ENCODE assay signal across 11 cellular contexts in genomic region chr16:2019919-2020831, GRCh38. TPM values are rescaled to one million over a fixed set of nuclear protein-coding genes. Genes with fewer than 3 reads are reported as not detected.
DNase-seq lines count a peak whose midpoint lies in the region; ATAC-seq, FAIRE-seq and TF ChIP-seq lines count a peak whose summit lies in the region.
"Had no signal": no experiment of that assay in that cellular context is flagged by ENCODE, and none has a peak within 500 bp of the region (broad histone marks: within the 10 kb centered on the region; RNA-seq: fewer than 3 reads in every experiment).

No MANE protein-coding gene starts in this region.

- H3K4me1 ChIP-seq in ectodermal cell (ENCODE audit: control insufficient read depth, insufficient read depth, low read length) (no peaks in the 10 kb centered on the region), psoas muscle (peaks cover 3% of the 10 kb centered on the region)

- H3K4me3 ChIP-seq in ectodermal cell (ENCODE audit: insufficient read depth, low read depth, low read length) (peak overlapping the region; percentile 1), psoas muscle (peak overlapping the region; percentile 43)
- H3K4me3 ChIP-seq: body of pancreas had no signal

- ATAC-seq in psoas muscle, result no peak
- no peak for ATAC-seq in GM21528 (IDR thresholded peaks at IDR 0.05; ENCODE audit: low FRiP score, unreplicated experiment)
- ATAC-seq: body of pancreas had no signal

- H3K36me3 ChIP-seq in ectodermal cell (ENCODE audit: control insufficient read depth, insufficient read depth, low read length) (no peaks in the 10 kb centered on the region), psoas muscle (ENCODE audit: insufficient read depth in 1 of 2, low read depth in 1 of 2) (no peaks in the 10 kb centered on the region)

- H3K9me3 ChIP-seq in ectodermal cell (ENCODE audit: control insufficient read depth, low read length) (no peaks in the 10 kb centered on the region), psoas muscle (no peaks in the 10 kb centered on the region)
- H3K9me3 ChIP-seq: body of pancreas had no signal

- DNase-seq in NCI-H1417 (lab: John Stamatoyannopoulos, UW) (peak in 2 of 3 experiments; percentile 49 to 53), NCI-H1417 treated with DMSO at 0.1 percent for 48 hours (lab: John Stamatoyannopoulos, UW) (no peak), NCI-H69 (lab: John Stamatoyannopoulos, UW) (peak; percentile 77), psoas muscle (no peak), urothelium cell line (ENCODE audit: low spot score) (no peak), D721Med (ENCODE audit: insufficient read length, low spot score) (no peak)
- DNase-seq: NCI-H2029 treated with DMSO at 0.1 percent for 48 hours had no signal

- no peak overlapping the region for H3K27ac ChIP-seq in ectodermal cell (ENCODE audit: insufficient read depth, low read depth, low read length, poor library complexity, severe bottlenecking)
- no peak overlapping the region for H3K27ac ChIP-seq in psoas muscle
- H3K27ac ChIP-seq: body of pancreas had no signal

- FAIRE-seq in urothelium cell line (lab: Jason Lieb, UNC) (no peak), D721Med (lab: Jason Lieb, UNC) (no peak)
- FAIRE-seq: A204.1 had no signal

- peaks cover 70% of the 10 kb centered on the region for H3K27me3 ChIP-seq in ectodermal cell (ENCODE audit: control insufficient read depth, insufficient read depth, low read length, poor library complexity, severe bottlenecking)
- H3K27me3 ChIP-seq in psoas muscle (ENCODE audit: insufficient read depth in 3 of 3, low read length in 2 of 3), result peaks cover 0 to 27% (median 18%) of the 10 kb centered on the region in 3 donors

- no peak for TF ChIP-seq CTCF in psoas muscle (IDR thresholded peaks at IDR 0.05)
- TF ChIP-seq CTCF in D721Med (IDR thresholded peaks at IDR 0.05; ENCODE audit: insufficient read depth, missing control alignments), result no peak

- WGBS in ectodermal cell, 2 experiments, result 3% methylated on average over 96 of the region's 96 CpGs
- WGBS in psoas muscle, 3 donors, result 2 to 4% (median 3%) methylated on average over 53 to 96 of the region's 96 CpGs

- intact Hi-C loops in psoas muscle (cut with DNase I), result loop anchor here in 1 of 2 donors (5.0 kb wide), 1 partner anchor 132 kb away; no protein-coding TSS in a partner anchor

RNA-seq across cellular contexts. Expression of gene NPW, which starts 0.6 kb away (rescaled TPM):
- polyA plus RNA-seq in ectodermal cell (2013, experiment 1 of 4), result 0.94 TPM
- 0.50 TPM for polyA plus RNA-seq in ectodermal cell (2013, experiment 2 of 4)
- 0.48 TPM for polyA plus RNA-seq in ectodermal cell (2013, experiment 3 of 4)
- 1.9 TPM for polyA plus RNA-seq in ectodermal cell (2013, experiment 4 of 4)
- total RNA-seq in psoas muscle, result under 1 TPM in 1 of 4 donors, not detected in 3; 0.66 TPM
- polyA plus RNA-seq in psoas muscle, result under 1 TPM in 2 of 3 donors, not detected in 1; 0.14 to 0.43 TPM
- total RNA-seq: body of pancreas had no signal

RNA-seq across cellular contexts. Expression of gene NHERF2, which starts 6.5 kb away (rescaled TPM):
- 9.0 TPM for polyA plus RNA-seq in ectodermal cell (2013, experiment 1 of 4)
- polyA plus RNA-seq in ectodermal cell (2013, experiment 2 of 4), result 6.7 TPM
- polyA plus RNA-seq in ectodermal cell (2013, experiment 3 of 4), result 8.7 TPM
- polyA plus RNA-seq in ectodermal cell (2013, experiment 4 of 4), result 10.0 TPM
- 100 to 1,000 TPM in 1 of 4 donors, 10 to 100 TPM in 3; 61.6 to 156 (median 90.4) TPM for total RNA-seq in psoas muscle
- 10 to 100 TPM; 76.4 to 90.8 (median 86.2) TPM for polyA plus RNA-seq in psoas muscle

RNA-seq across cellular contexts. Expression of gene ZNF598, which starts 10.6 kb away (rescaled TPM):
- polyA plus RNA-seq in ectodermal cell (2013, experiment 1 of 4), result 40.8 TPM
- polyA plus RNA-seq in ectodermal cell (2013, experiment 2 of 4), result 38.0 TPM
- polyA plus RNA-seq in ectodermal cell (2013, experiment 3 of 4), result 30.5 TPM
- 35.0 TPM for polyA plus RNA-seq in ectodermal cell (2013, experiment 4 of 4)
- 10 to 100 TPM; 27.4 to 46.6 (median 44.8) TPM for total RNA-seq in psoas muscle
- 10 to 100 TPM; 35.6 to 58.8 (median 51.9) TPM for polyA plus RNA-seq in psoas muscle

RNA-seq across cellular contexts. Expression of gene NTHL1, which starts 27.5 kb away (rescaled TPM):
- 42.3 TPM for polyA plus RNA-seq in ectodermal cell (2013, experiment 1 of 4)
- 37.8 TPM for polyA plus RNA-seq in ectodermal cell (2013, experiment 2 of 4)
- polyA plus RNA-seq in ectodermal cell (2013, experiment 3 of 4), result 37.6 TPM
- polyA plus RNA-seq in ectodermal cell (2013, experiment 4 of 4), result 41.5 TPM
- 10 to 100 TPM in 1 of 4 donors, 1 to 10 TPM in 3; 3.1 to 11.9 (median 4.8) TPM for total RNA-seq in psoas muscle
- polyA plus RNA-seq in psoas muscle, result 10 to 100 TPM in 2 of 3 donors, 1 to 10 TPM in 1; 8.0 to 17.7 (median 16.8) TPM

RNA-seq across cellular contexts. Expression of gene TSC2, which starts 27.6 kb away (rescaled TPM):
- polyA plus RNA-seq in ectodermal cell (2013, experiment 1 of 4), result 91.4 TPM
- polyA plus RNA-seq in ectodermal cell (2013, experiment 2 of 4), result 99.9 TPM
- polyA plus RNA-seq in ectodermal cell (2013, experiment 3 of 4), result 70.5 TPM
- polyA plus RNA-seq in ectodermal cell (2013, experiment 4 of 4), result 86.4 TPM
- 10 to 100 TPM; 60.8 to 89.9 (median 73.8) TPM for total RNA-seq in psoas muscle
- 10 to 100 TPM; 27.8 to 43.0 (median 29.7) TPM for polyA plus RNA-seq in psoas muscle

Comparison
In these comparisons a context has a peak if more than half of its experiments do, and no peak if none do; other contexts are left out.
1. DNase-seq: peak in NCI-H1417 (2 of 3) and NCI-H69 (single experiment); none in NCI-H1417 treated with DMSO at 0.1 percent for 48 hours (single experiment), psoas muscle (0 of 2), urothelium cell line (single experiment) and D721Med (single experiment).